ENCODE assay signal across 1 cellular context in genomic region chr19:41328157-41328817, GRCh38.
TF ChIP-seq lines count a peak whose summit lies in the region.

No MANE protein-coding gene starts in this region.

TF ChIP-seq in H1, 55 proteins besides CTCF, POLR2A, EP300 and RAD21:
- TF ChIP-seq RFX5 (IDR thresholded peaks at IDR 0.05; ENCODE audit: borderline replicate concordance, low read depth, low read length) (no peak), ASH2L (IDR thresholded peaks at IDR 0.05; ENCODE audit: low read length) (no peak), ATF3 (IDR thresholded peaks at IDR 0.05; ENCODE audit: insufficient read depth, low read depth, low read length) (no peak), CBX5 (IDR thresholded peaks at IDR 0.05; ENCODE audit: low read depth, low read length) (no peak), BCL11A (IDR thresholded peaks at IDR 0.05; ENCODE audit: low read depth in 2 of 2, low read length in 2 of 2) (no peak), CEBPB (IDR thresholded peaks at IDR 0.05; ENCODE audit: low read depth, low read length) (no peak), CHD7 (IDR thresholded peaks at IDR 0.05; ENCODE audit: insufficient replicate concordance, low read length) (no peak), BACH1 (IDR thresholded peaks at IDR 0.05; ENCODE audit: low read length) (no peak), E2F6 (IDR thresholded peaks at IDR 0.05) (no peak), KDM1A (IDR thresholded peaks at IDR 0.05; ENCODE audit: borderline replicate concordance, low read length) (no peak), ZNF274 (IDR thresholded peaks at IDR 0.05; ENCODE audit: borderline replicate concordance, extremely low read depth, low read length) (no peak), SIX5 (IDR thresholded peaks at IDR 0.05; ENCODE audit: low read depth, low read length) (no peak), EZH2 (IDR thresholded peaks at IDR 0.05; ENCODE audit: low read depth, low read length, severe bottlenecking) (no peak)
